27 cellular contexts compared by ENCODE assay signal in the genomic region with DNA sequence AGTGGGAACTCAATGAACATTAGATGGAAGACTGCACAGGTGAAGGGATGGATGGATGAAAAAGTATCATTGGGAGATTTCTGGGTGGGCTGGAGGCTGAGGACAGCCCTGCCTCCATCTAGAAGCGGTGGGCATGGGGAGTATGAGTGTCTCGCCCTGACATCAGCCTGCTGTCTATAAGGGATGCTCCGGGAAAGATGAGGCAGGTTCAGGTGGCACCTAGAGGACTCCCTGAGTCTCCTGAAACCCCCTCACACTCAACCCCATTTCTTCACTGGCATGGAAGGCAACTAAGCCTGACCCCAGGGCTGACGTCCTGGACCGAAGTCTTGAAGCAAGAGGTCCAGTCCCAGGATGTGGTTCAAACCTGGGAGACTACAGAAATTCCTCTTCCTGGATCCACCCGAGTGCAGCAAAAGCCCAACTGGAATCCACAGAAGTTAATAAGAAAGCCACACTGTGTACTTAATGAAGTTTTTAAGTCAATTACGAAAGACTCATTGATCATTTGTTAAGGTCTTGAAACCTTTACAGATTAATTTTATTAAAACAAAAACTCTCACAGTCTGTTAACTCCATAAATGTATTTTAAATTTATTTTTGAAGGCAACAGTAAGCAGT.
"Had no signal": no experiment of that assay in that cellular context is flagged by ENCODE, and none has a peak within 500 bp of the region (broad histone marks: within the 10 kb centered on the region; RNA-seq: fewer than 3 reads in every experiment).

No MANE protein-coding gene starts in this region.

- H3K36me3 Mint-ChIP-seq: naive thymus-derived CD8-positive, alpha-beta T cell; stimulated activated naive B cell treated with anti-CD40 and anti-IgM and Interleukin-4, amounts not matched to agents 10 μg/mL and 1 μg/mL and 100 μg/mL, for 72 hours had no signal

- H3K4me1 ChIP-seq: left lung, lower lobe of right lung, stomach, testis, thyroid gland, transverse colon, upper lobe of right lung had no signal

- H3K36me3 ChIP-seq: left lung, lower lobe of right lung, neutrophil, ovary, stomach, thyroid gland, transverse colon, upper lobe of right lung had no signal

- H3K4me3 ChIP-seq: left lung, lower lobe of right lung, ovary, skin epidermis, stomach, testis, thyroid gland, transverse colon, upper lobe of right lung had no signal

- H3K27me3 ChIP-seq: left lung, ovary, testis, thyroid gland, transverse colon, upper lobe of right lung had no signal

- H3K27ac Mint-ChIP-seq: naive thymus-derived CD8-positive, alpha-beta T cell; progenitor cell of endocrine pancreas; stimulated activated naive B cell treated with anti-CD40 and anti-IgM and Interleukin-4, amounts not matched to agents 10 μg/mL and 1 μg/mL and 100 μg/mL, for 72 hours had no signal

- DNase-seq: head of caudate nucleus; hippocampal formation; kidney glomerular epithelial cell; left colon; left lung; lower lobe of right lung; mammary epithelial cell; mesenchymal stem cell; naive thymus-derived CD8-positive, alpha-beta T cell; occipital lobe; ovary; retina; right cardiac atrium; stimulated activated CD4-positive, alpha-beta T cell treated with anti-CD3 and anti-CD28 coated beads, Interleukin-12 subunit alpha, Interleukin-12 subunit beta, amount 100 ng/mL, for 4 hours; stimulated activated CD4-positive, alpha-beta T cell treated with anti-CD3 and anti-CD28 coated beads, Interleukin-15, amount 100 ng/mL, for 24 hours; stimulated activated CD4-positive, alpha-beta T cell treated with anti-CD3 and anti-CD28 coated beads, Interleukin-2, amount 100 ng/mL, for 24 hours; stimulated activated CD4-positive, alpha-beta T cell treated with anti-CD3 and anti-CD28 coated beads, Interleukin-4, amount 100 ng/mL, for 1 hour; stimulated activated naive B cell treated with anti-CD40 and anti-IgM and Interleukin-4, amounts not matched to agents 10 μg/mL and 1 μg/mL and 100 μg/mL, for 72 hours; stimulated activated naive CD8-positive, alpha-beta T cell treated with anti-CD3 and anti-CD28 coated beads, Interleukin-15, Interleukin-2, amounts not matched to agents 100 U/mL and 50 U/mL, for 24 hours; stomach; testis; thyroid gland; transverse colon; upper lobe of right lung had no signal

- H3K4me3 Mint-ChIP-seq: naive thymus-derived CD8-positive, alpha-beta T cell; stimulated activated naive B cell treated with anti-CD40 and anti-IgM and Interleukin-4, amounts not matched to agents 10 μg/mL and 1 μg/mL and 100 μg/mL, for 72 hours had no signal

- H3K9me3 ChIP-seq: left lung, lower lobe of right lung, neutrophil, ovary, stomach, testis, thyroid gland, transverse colon, upper lobe of right lung had no signal

- H3K4me1 Mint-ChIP-seq: naive thymus-derived CD8-positive, alpha-beta T cell; stimulated activated naive B cell treated with anti-CD40 and anti-IgM and Interleukin-4, amounts not matched to agents 10 μg/mL and 1 μg/mL and 100 μg/mL, for 72 hours had no signal

- H3K27ac ChIP-seq: left lung, lower lobe of right lung, neutrophil, ovary, skin epidermis, stomach, testis, thyroid gland, transverse colon, upper lobe of right lung had no signal

- ATAC-seq: left colon; naive thymus-derived CD8-positive, alpha-beta T cell; right cardiac atrium; stimulated activated naive B cell treated with anti-CD40 and anti-IgM and Interleukin-4, amounts not matched to agents 10 μg/mL and 1 μg/mL and 100 μg/mL, for 72 hours; stimulated activated naive CD8-positive, alpha-beta T cell treated with anti-CD3 and anti-CD28 coated beads, Interleukin-15, Interleukin-2, amounts not matched to agents 100 U/mL and 50 U/mL, for 24 hours had no signal
